ENCODE assay signal across 25 cellular contexts in genomic region chr10:54843085-54843646, GRCh38. TPM values are rescaled to one million over a fixed set of nuclear protein-coding genes. Genes with fewer than 3 reads are reported as not detected.
"Had no signal": no experiment of that assay in that cellular context is flagged by ENCODE, and none has a peak within 500 bp of the region (broad histone marks: within the 10 kb centered on the region; RNA-seq: fewer than 3 reads in every experiment).

No MANE protein-coding gene starts in this region.

- H3K9me3 ChIP-seq: gastroesophageal sphincter, right lobe of liver, testis had no signal

- H3K27ac Mint-ChIP-seq: activated T-cell treated with anti-CD3 and anti-CD28 coated beads, Interleukin-2, amount 50 U/mL, for 72 hours; stimulated activated effector memory CD8-positive, alpha-beta T cell treated with anti-CD3 and anti-CD28 coated beads, Interleukin-12 subunit alpha, Interleukin-12 subunit beta, amount 100 ng/mL, for 72 hours had no signal

- H3K4me3 Mint-ChIP-seq: activated T-cell treated with anti-CD3 and anti-CD28 coated beads, Interleukin-2, amount 50 U/mL, for 72 hours; nephron; stimulated activated effector memory CD8-positive, alpha-beta T cell treated with anti-CD3 and anti-CD28 coated beads, Interleukin-12 subunit alpha, Interleukin-12 subunit beta, amount 100 ng/mL, for 72 hours had no signal

- H3K27me3 ChIP-seq: breast epithelium, gastroesophageal sphincter, right lobe of liver, stomach, testis, upper lobe of left lung had no signal

- H3K4me3 ChIP-seq: breast epithelium, gastroesophageal sphincter, right lobe of liver, smooth muscle cell, stomach, testis, upper lobe of left lung had no signal

- DNase-seq: activated CD4-positive, alpha-beta T cell treated with anti-CD3 and anti-CD28 coated beads for 1 hour; activated CD8-positive, alpha-beta memory T cell treated with anti-CD3 and anti-CD28 coated beads for 24 hours; activated effector memory CD4-positive, alpha-beta T cell treated with anti-CD3 and anti-CD28 coated beads, Interleukin-2, amount 50 U/mL, for 16 hours; activated naive CD4-positive, alpha-beta T cell treated with anti-CD3 and anti-CD28 coated beads, Interleukin-2, amount 50 U/mL, for 16 hours; activated T-cell treated with anti-CD3 and anti-CD28 coated beads, Interleukin-2, amount 50 U/mL, for 72 hours; aorta; cerebellar nuclear complex; cortex of kidney; effector CD4-positive, alpha-beta T cell; left colon; midbrain; nucleus accumbens; right lobe of liver; stimulated activated CD4-positive, alpha-beta T cell treated with anti-CD3 and anti-CD28 coated beads, Interleukin-4, amount 100 ng/mL, for 24 hours; stomach; testis; upper lobe of left lung; WERI-Rb-1 had no signal

- H3K4me1 ChIP-seq: breast epithelium, gastroesophageal sphincter, right lobe of liver, stomach, testis, upper lobe of left lung had no signal

- ATAC-seq: activated T-cell treated with anti-CD3 and anti-CD28 coated beads, Interleukin-2, amount 50 U/mL, for 72 hours; esophagus mucosa; gastroesophageal sphincter; left colon; right lobe of liver; stimulated activated effector memory CD8-positive, alpha-beta T cell treated with anti-CD3 and anti-CD28 coated beads, Interleukin-12 subunit alpha, Interleukin-12 subunit beta, amount 100 ng/mL, for 72 hours had no signal

- H3K9me3 Mint-ChIP-seq: nephron had no signal

- H3K27ac ChIP-seq: breast epithelium, gastroesophageal sphincter, right lobe of liver, stomach, testis, upper lobe of left lung, WERI-Rb-1 had no signal

- H3K4me2 ChIP-seq: smooth muscle cell had no signal

- H3K36me3 ChIP-seq: breast epithelium, gastroesophageal sphincter, right lobe of liver, stomach, upper lobe of left lung, WERI-Rb-1 had no signal

- H3K4me1 Mint-ChIP-seq: stimulated activated effector memory CD8-positive, alpha-beta T cell treated with anti-CD3 and anti-CD28 coated beads, Interleukin-12 subunit alpha, Interleukin-12 subunit beta, amount 100 ng/mL, for 72 hours had no signal

- H3K36me3 Mint-ChIP-seq: stimulated activated effector memory CD8-positive, alpha-beta T cell treated with anti-CD3 and anti-CD28 coated beads, Interleukin-12 subunit alpha, Interleukin-12 subunit beta, amount 100 ng/mL, for 72 hours had no signal

RNA-seq across cellular contexts. Expression of gene PCDH15, which starts 42.1 kb away (rescaled TPM):
- total RNA-seq: activated T-cell treated with anti-CD3 and anti-CD28 coated beads, Interleukin-2, amount 50 U/mL, for 72 hours; breast epithelium; esophagus mucosa; right lobe of liver; smooth muscle cell; T-helper 2 cell treated with Interferon-gamma antibody and Interleukin-4, amounts not matched to agents 100 ng/mL and 5 ng/mL, for 36 hours had no signal
- polyA plus RNA-seq: aorta, smooth muscle cell, stomach had no signal
